In the genomic region with DNA sequence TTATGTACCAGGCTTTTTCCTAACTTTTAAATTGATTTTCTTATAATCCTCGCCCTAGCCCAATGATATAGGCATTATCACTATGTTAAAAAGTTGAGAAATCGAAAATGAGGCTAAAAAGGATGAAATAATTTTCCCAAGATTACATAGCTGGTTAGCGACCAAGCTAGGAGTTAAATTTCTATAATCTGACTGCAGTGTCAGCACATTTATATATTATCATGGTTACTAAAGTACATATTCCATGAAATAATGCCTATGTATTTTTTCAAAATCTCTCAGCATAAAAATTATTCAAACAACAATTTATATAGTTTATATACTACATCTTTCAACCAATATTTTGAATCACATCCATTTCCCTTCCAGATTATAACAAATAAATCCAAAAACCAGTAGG, we compare ENCODE assay signal across 25 cellular contexts.
DNase-seq lines count a peak whose midpoint lies in the region; ATAC-seq, FAIRE-seq and TF ChIP-seq lines count a peak whose summit lies in the region.
"Had no signal": no experiment of that assay in that cellular context is flagged by ENCODE, and none has a peak within 500 bp of the region (broad histone marks: within the 10 kb centered on the region; RNA-seq: fewer than 3 reads in every experiment).

No MANE protein-coding gene starts in this region.

- intact Hi-C loops in HepG2 (cut with micrococcal nuclease; ENCODE audit: unreplicated experiment) (no loop called here), right lobe of liver (cut with DNase I) (no loop called here)

- no peaks in the 10 kb centered on the region for H3K27me3 Mint-ChIP-seq in activated T-cell treated with anti-CD3 and anti-CD28 coated beads, Interleukin-2, amount 50 U/mL, for 72 hours (ENCODE audit: low read depth)

- ATAC-seq in HepG2 (no peak), right lobe of liver (no peak), HG03442 (IDR thresholded peaks at IDR 0.05; ENCODE audit: unreplicated experiment) (no peak)
- no peak for ATAC-seq in activated T-cell treated with anti-CD3 and anti-CD28 coated beads, Interleukin-2, amount 50 U/mL, for 72 hours (replicated peaks in 1 of 2)
- ATAC-seq: GM12878 had no signal

- no peaks in the 10 kb centered on the region for H3K4me1 ChIP-seq in HepG2 (ENCODE audit: insufficient read depth, low read length)
- H3K4me1 ChIP-seq in right lobe of liver = no peaks in the 10 kb centered on the region
- no peaks in the 10 kb centered on the region for H3K4me1 ChIP-seq in Karpas-422 (ENCODE audit: low read length)
- H3K4me1 ChIP-seq: BE2C had no signal

- no peaks in the 10 kb centered on the region for H3K79me2 ChIP-seq in HepG2 (ENCODE audit: insufficient read depth, low read length)
- no peaks in the 10 kb centered on the region for H3K79me2 ChIP-seq in Karpas-422 (ENCODE audit: low read length)

- TF ChIP-seq POLR2A in HepG2 (IDR thresholded peaks at IDR 0.05; ENCODE audit: insufficient read depth in 1 of 2, low read depth in 2 of 2, low read length in 2 of 2) = no peak
- no peak for TF ChIP-seq POLR2A in right lobe of liver (IDR thresholded peaks at IDR 0.05)

- CTCF ChIA-PET in HepG2 (lab: Yijun Ruan, JAX; ENCODE audit: low intra/inter-chr PET ratio, low total read pairs) = no interaction called here

- TF ChIP-seq CTCF in HepG2 (CRISPR knock-in tag; IDR thresholded peaks at IDR 0.05) (no peak), right lobe of liver (IDR thresholded peaks at IDR 0.05) (no peak)

- peaks cover 0 to 18% of the 10 kb centered on the region in 2 donors for H3K9me3 Mint-ChIP-seq in activated T-cell treated with anti-CD3 and anti-CD28 coated beads, Interleukin-2, amount 50 U/mL, for 72 hours

- H3K27me3 ChIP-seq in HepG2 (ENCODE audit: control insufficient read depth in 1 of 2, insufficient read depth in 2 of 2, low read length in 2 of 2) (peaks cover 0 to 20% of the 10 kb centered on the region in 2 experiments; a peak in 2 of 5 replicates), right lobe of liver (no peaks in the 10 kb centered on the region), Karpas-422 (ENCODE audit: low read length) (no peaks in the 10 kb centered on the region)
- H3K27me3 ChIP-seq: BE2C, BLaER1 had no signal

- no peak for FAIRE-seq in HepG2 (lab: Jason Lieb, UNC)
- FAIRE-seq: GM12878, GM12892, GM18507 had no signal

- no peak for TF ChIP-seq RAD21 in HepG2 (CRISPR knock-in tag; IDR thresholded peaks at IDR 0.05)

- POLR2A ChIA-PET in HepG2 (lab: Yijun Ruan, JAX) = no interaction called here

- no peaks in the 10 kb centered on the region for H3K9me3 ChIP-seq in HepG2 (ENCODE audit: low read length)
- H3K9me3 ChIP-seq in right lobe of liver = no peaks in the 10 kb centered on the region
- H3K9me3 ChIP-seq in Karpas-422 (ENCODE audit: low read length) = peaks cover under 1% of the 10 kb centered on the region; the same call in 1 of the 2 replicates
- H3K9me3 ChIP-seq: BE2C had no signal

- DNase-seq in HepG2 (ENCODE audit: low spot score) (no peak), right lobe of liver (no peak), Karpas-422 (peak; percentile 9)
- no peak for DNase-seq in activated T-cell treated with anti-CD3 and anti-CD28 coated beads, Interleukin-2, amount 50 U/mL, for 72 hours
- DNase-seq: ACHN; BE2C; C1 segment of cervical spinal cord; CD4-positive, alpha-beta memory T cell; CD4-positive, CD25-positive, alpha-beta regulatory T cell; CD8-positive, alpha-beta memory T cell; COR-L47; DMS 273 treated with DMSO at 0.1 percent for 48 hours; DMS153; DMS53; DMS79; DND-41; EL; GDM1 had no signal

- H2AFZ ChIP-seq in HepG2 (ENCODE audit: low read length) (no peak overlapping the region), Karpas-422 (ENCODE audit: low read length) (no peak overlapping the region)

- H3K9me2 ChIP-seq in Karpas-422 (replicated peaks; ENCODE audit: insufficient read depth, low read length) = no peaks in the 10 kb centered on the region

- H3K4me1 Mint-ChIP-seq in activated T-cell treated with anti-CD3 and anti-CD28 coated beads, Interleukin-2, amount 50 U/mL, for 72 hours (ENCODE audit: low read depth) = no peaks in the 10 kb centered on the region
- H3K4me1 Mint-ChIP-seq: CD14-positive monocyte; CD4-positive, alpha-beta memory T cell; CD8-positive, alpha-beta memory T cell had no signal

- H3K27ac ChIP-seq in HepG2 (ENCODE audit: extremely low read length, insufficient read depth, low read length) = no peak overlapping the region
- H3K27ac ChIP-seq in right lobe of liver = no peak overlapping the region
- no peak overlapping the region for H3K27ac ChIP-seq in Karpas-422 (ENCODE audit: low read length)
- H3K27ac ChIP-seq: 22Rv1, BLaER1 had no signal

- H3K4me2 ChIP-seq in HepG2 (ENCODE audit: low read depth, low read length) (no peak overlapping the region), Karpas-422 (ENCODE audit: low read depth, low read length, poor library complexity, severe bottlenecking) (no peak overlapping the region)
- H3K4me2 ChIP-seq: BLaER1 had no signal

- H3K4me3 ChIP-seq in HepG2 (replicated peaks in 1 of 3; ENCODE audit: insufficient read depth in 1 of 3, low read depth in 2 of 3, low read length in 3 of 3) (no peak overlapping the region), right lobe of liver (no peak overlapping the region), Karpas-422 (ENCODE audit: low read length) (no peak overlapping the region)
- H3K4me3 ChIP-seq: BLaER1, GM12878 had no signal

- TF ChIP-seq EP300 in HepG2 (IDR thresholded peaks at IDR 0.05; ENCODE audit: low read depth in 2 of 2, low read length in 2 of 2) = no peak
- no peak for TF ChIP-seq EP300 in HepG2 (CRISPR knock-in tag; IDR thresholded peaks at IDR 0.05; ENCODE audit: borderline replicate concordance)

- H4K20me1 ChIP-seq in HepG2 (ENCODE audit: insufficient read depth, low read length) (no peaks in the 10 kb centered on the region), Karpas-422 (ENCODE audit: insufficient read depth, low read depth, low read length) (no peaks in the 10 kb centered on the region)
- H4K20me1 ChIP-seq: BLaER1 had no signal

- H3K27ac Mint-ChIP-seq in activated T-cell treated with anti-CD3 and anti-CD28 coated beads, Interleukin-2, amount 50 U/mL, for 72 hours = no peak overlapping the region
- H3K27ac Mint-ChIP-seq: CD14-positive monocyte; CD4-positive, alpha-beta memory T cell; CD4-positive, CD25-positive, alpha-beta regulatory T cell; CD8-positive, alpha-beta memory T cell had no signal

- BruUV-seq in HepG2 (replicated peaks; lab: Mats Ljungman, UMichigan) = no TSS peak

- peaks cover 0 to 1% of the 10 kb centered on the region in 2 donors for H3K36me3 Mint-ChIP-seq in activated T-cell treated with anti-CD3 and anti-CD28 coated beads, Interleukin-2, amount 50 U/mL, for 72 hours (ENCODE audit: insufficient read depth in 2 of 2)
- H3K36me3 Mint-ChIP-seq: CD14-positive monocyte; CD4-positive, alpha-beta memory T cell; CD4-positive, CD25-positive, alpha-beta regulatory T cell; CD8-positive, alpha-beta memory T cell had no signal

- no peak overlapping the region for H3K4me3 Mint-ChIP-seq in activated T-cell treated with anti-CD3 and anti-CD28 coated beads, Interleukin-2, amount 50 U/mL, for 72 hours
- H3K4me3 Mint-ChIP-seq: CD14-positive monocyte; CD4-positive, alpha-beta memory T cell; CD4-positive, CD25-positive, alpha-beta regulatory T cell; CD8-positive, alpha-beta memory T cell had no signal

- in situ Hi-C loops in HepG2 (cut with HindIII; ENCODE audit: extremely low pct_ligation_motif_present, low pct_unique_long_range_greater_than_20kb) = no loop called here

- 2% methylated on average over 3 of the region's 3 CpGs for WGBS in HepG2 (ENCODE audit: low lambda C conversion rate)
- 80% methylated on average over 3 of the region's 3 CpGs for WGBS in right lobe of liver (ENCODE audit: insufficient coverage, low coverage, low lambda C conversion rate, missing lambda C conversion rate)

- no peaks in the 10 kb centered on the region for H3K36me3 ChIP-seq in HepG2 (replicated peaks in 1 of 2; ENCODE audit: control insufficient read depth in 1 of 2, insufficient read depth in 2 of 2, low read length in 2 of 2)
- no peaks in the 10 kb centered on the region for H3K36me3 ChIP-seq in right lobe of liver
- H3K36me3 ChIP-seq in Karpas-422 (ENCODE audit: insufficient read depth, low read length) = no peaks in the 10 kb centered on the region
- H3K36me3 ChIP-seq: BE2C, BLaER1 had no signal

- no peak overlapping the region for H3K9ac ChIP-seq in HepG2 (ENCODE audit: insufficient read depth, low read depth, low read length)
- H3K9ac ChIP-seq in Karpas-422 (ENCODE audit: low read length) = no peak overlapping the region
- H3K9ac ChIP-seq: BLaER1 had no signal

TF ChIP-seq in HepG2, 621 proteins besides CTCF, POLR2A, EP300 and RAD21:
- no peak for TF ChIP-seq MBNL3 (CRISPR knock-in tag; conservative IDR thresholded peaks at IDR 0.05)
- peak; percentile 76 for TF ChIP-seq MAFF (IDR thresholded peaks at IDR 0.05; ENCODE audit: low read depth, low read length)
- TF ChIP-seq, protein P1, sequence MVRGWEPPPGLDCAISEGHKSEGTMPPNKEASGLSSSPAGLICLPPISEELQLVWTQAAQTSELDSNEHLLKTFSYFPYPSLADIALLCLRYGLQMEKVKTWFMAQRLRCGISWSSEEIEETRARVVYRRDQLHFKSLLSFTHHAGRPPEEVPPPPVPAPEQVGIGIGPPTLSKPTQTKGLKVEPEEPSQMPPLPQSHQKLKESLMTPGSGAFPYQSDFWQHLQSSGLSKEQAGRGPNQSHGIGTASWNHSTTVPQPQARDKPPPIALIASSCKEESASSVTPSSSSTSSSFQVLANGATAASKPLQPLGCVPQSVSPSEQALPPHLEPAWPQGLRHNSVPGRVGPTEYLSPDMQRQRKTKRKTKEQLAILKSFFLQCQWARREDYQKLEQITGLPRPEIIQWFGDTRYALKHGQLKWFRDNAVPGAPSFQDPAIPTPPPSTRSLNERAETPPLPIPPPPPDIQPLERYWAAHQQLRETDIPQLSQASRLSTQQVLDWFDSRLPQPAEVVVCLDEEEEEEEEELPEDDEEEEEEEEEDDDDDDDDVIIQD (CRISPR knock-in tag; IDR thresholded peaks at IDR 0.05; ENCODE audit: low read depth) = no peak
- TF ChIP-seq MAFK (conservative IDR thresholded peaks at IDR 0.05 in 1 of 2, IDR thresholded peaks at IDR 0.05 in 1 of 2; ENCODE audit: low read length in 2 of 2) = peak; percentile 66 to 90
